ENCODE assay signal across 20 cellular contexts in genomic region chr10:66455304-66455703, GRCh38.
A peak's percentile ranks its signal among the peaks of the same experiment; 100 is the strongest.
DNase-seq lines count a peak whose midpoint lies in the region; TF ChIP-seq lines count a peak whose summit lies in the region.
"Had no signal": no experiment of that assay in that cellular context is flagged by ENCODE, and none has a peak within 500 bp of the region (broad histone marks: within the 10 kb centered on the region; RNA-seq: fewer than 3 reads in every experiment).

No MANE protein-coding gene starts in this region.

- H3K27me3 ChIP-seq in colonic mucosa = no peaks in the 10 kb centered on the region
- H3K27me3 ChIP-seq: ascending aorta had no signal

- H3K4me3 ChIP-seq in colonic mucosa = no peak overlapping the region
- H3K4me3 ChIP-seq: ascending aorta had no signal

- no peak overlapping the region for H3K27ac ChIP-seq in colonic mucosa
- H3K27ac ChIP-seq: ascending aorta had no signal

- H3K36me3 ChIP-seq in colonic mucosa = no peaks in the 10 kb centered on the region
- H3K36me3 ChIP-seq: ascending aorta had no signal

- intact Hi-C loops in colonic mucosa (cut with DNase I) = no loop called here

- H3K4me1 ChIP-seq in colonic mucosa = no peaks in the 10 kb centered on the region
- H3K4me1 ChIP-seq: ascending aorta had no signal

- H3K9ac ChIP-seq in colonic mucosa (ENCODE audit: low read depth in 2 of 2, low read length in 2 of 2) = no peak overlapping the region

- TF ChIP-seq CTCF in colonic mucosa (IDR thresholded peaks at IDR 0.05) = no peak

- H3K9me3 ChIP-seq in colonic mucosa = no peaks in the 10 kb centered on the region
- H3K9me3 ChIP-seq: ascending aorta had no signal

- DNase-seq in NCI-H526 (lab: John Stamatoyannopoulos, UW) = peak; percentile 0 to 2
- DNase-seq in NCI-H526 treated with DMSO at 0.1 percent for 48 hours (lab: John Stamatoyannopoulos, UW) = no peak
- peak; percentile 1 for DNase-seq in M059J (ENCODE audit: low read depth)
- peak; percentile 21 for DNase-seq in amniotic epithelial cell (ENCODE audit: low read depth)
- peak; percentile 4 for DNase-seq in myocyte (ENCODE audit: low read depth)
- no peak for DNase-seq in pons (ENCODE audit: low spot score)
- DNase-seq in NCI-H524 (lab: John Stamatoyannopoulos, UW) = no peak
- DNase-seq in colonic mucosa = no peak
- DNase-seq: activated B cell treated with CpG ODN at 0.5 μM for 24 hours; activated gamma-delta T cell; CD8-positive, alpha-beta T cell; erythroblast; glutamatergic neuron; NCI-H1930; NCI-H510A treated with DMSO at 0.1 percent for 48 hours; retina; stimulated activated CD4-positive, alpha-beta T cell treated with anti-CD3 and anti-CD28 coated beads, Interleukin-15, amount 100 ng/mL, for 24 hours; stimulated activated naive CD8-positive, alpha-beta T cell treated with anti-CD3 and anti-CD28 coated beads, Interleukin-15, Interleukin-2, amounts not matched to agents 100 U/mL and 50 U/mL, for 24 hours; T-helper 1 cell had no signal

Comparison
In these comparisons a context has a peak if more than half of its experiments do, and no peak if none do; other contexts are left out.
1. DNase-seq: peak in NCI-H526 (2 of 2), M059J (single experiment), amniotic epithelial cell (single experiment) and myocyte (single experiment); none in NCI-H526 treated with DMSO at 0.1 percent for 48 hours (single experiment), pons (single experiment), NCI-H524 (0 of 2) and colonic mucosa (single experiment).